Comparison of ENCODE assay signal across 2 cellular contexts in genomic region chr20:57566803-57567459, GRCh38.
TF ChIP-seq lines count a peak whose summit lies in the region.

No MANE protein-coding gene starts in this region.

TF ChIP-seq in K562, 482 proteins besides CTCF, POLR2A, EP300 and RAD21:
- TF ChIP-seq SAFB2 (IDR thresholded peaks at IDR 0.05; ENCODE audit: borderline replicate concordance, low read depth, low read length, severe bottlenecking) (no peak), ZKSCAN8 (CRISPR knock-in tag; IDR thresholded peaks at IDR 0.05) (peak; percentile 78; the same call in 1 of the 2 replicates)
- TF ChIP-seq, protein P1, sequence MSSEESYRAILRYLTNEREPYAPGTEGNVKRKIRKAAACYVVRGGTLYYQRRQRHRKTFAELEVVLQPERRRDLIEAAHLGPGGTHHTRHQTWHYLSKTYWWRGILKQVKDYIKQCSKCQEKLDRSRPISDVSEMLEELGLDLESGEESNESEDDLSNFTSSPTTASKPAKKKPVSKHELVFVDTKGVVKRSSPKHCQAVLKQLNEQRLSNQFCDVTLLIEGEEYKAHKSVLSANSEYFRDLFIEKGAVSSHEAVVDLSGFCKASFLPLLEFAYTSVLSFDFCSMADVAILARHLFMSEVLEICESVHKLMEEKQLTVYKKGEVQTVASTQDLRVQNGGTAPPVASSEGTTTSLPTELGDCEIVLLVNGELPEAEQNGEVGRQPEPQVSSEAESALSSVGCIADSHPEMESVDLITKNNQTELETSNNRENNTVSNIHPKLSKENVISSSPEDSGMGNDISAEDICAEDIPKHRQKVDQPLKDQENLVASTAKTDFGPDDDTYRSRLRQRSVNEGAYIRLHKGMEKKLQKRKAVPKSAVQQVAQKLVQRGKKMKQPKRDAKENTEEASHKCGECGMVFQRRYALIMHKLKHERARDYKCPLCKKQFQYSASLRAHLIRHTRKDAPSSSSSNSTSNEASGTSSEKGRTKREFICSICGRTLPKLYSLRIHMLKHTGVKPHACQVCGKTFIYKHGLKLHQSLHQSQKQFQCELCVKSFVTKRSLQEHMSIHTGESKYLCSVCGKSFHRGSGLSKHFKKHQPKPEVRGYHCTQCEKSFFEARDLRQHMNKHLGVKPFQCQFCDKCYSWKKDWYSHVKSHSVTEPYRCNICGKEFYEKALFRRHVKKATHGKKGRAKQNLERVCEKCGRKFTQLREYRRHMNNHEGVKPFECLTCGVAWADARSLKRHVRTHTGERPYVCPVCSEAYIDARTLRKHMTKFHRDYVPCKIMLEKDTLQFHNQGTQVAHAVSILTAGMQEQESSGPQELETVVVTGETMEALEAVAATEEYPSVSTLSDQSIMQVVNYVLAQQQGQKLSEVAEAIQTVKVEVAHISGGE (CRISPR knock-in tag; IDR thresholded peaks at IDR 0.05) = peak in 1 of 3 experiments; percentile 37; a peak in 1 of 6 replicates

TF ChIP-seq in HepG2, 621 proteins besides CTCF, POLR2A, EP300 and RAD21:
- TF ChIP-seq MBD4 (IDR thresholded peaks at IDR 0.05; ENCODE audit: borderline replicate concordance, low read length) (0 out of 2 replicates have a peak, but pooled peaks have one; percentile 6), YEATS4 (CRISPR knock-in tag; IDR thresholded peaks at IDR 0.05; ENCODE audit: borderline replicate concordance) (no peak), ZNF101 (CRISPR knock-in tag; IDR thresholded peaks at IDR 0.05; ENCODE audit: borderline replicate concordance, low read depth) (no peak), FOXP4 (CRISPR knock-in tag; IDR thresholded peaks at IDR 0.05) (no peak), SNAPC5 (CRISPR knock-in tag; IDR thresholded peaks at IDR 0.05; ENCODE audit: borderline replicate concordance) (no peak), ZNF33A (CRISPR knock-in tag; IDR thresholded peaks at IDR 0.05; ENCODE audit: borderline replicate concordance) (peak; percentile 45; the same call in 1 of the 2 replicates), SSRP1 (CRISPR knock-in tag; IDR thresholded peaks at IDR 0.05) (peak; percentile 63), PAF1 (CRISPR knock-in tag; IDR thresholded peaks at IDR 0.05) (peak; percentile 40; the same call in 1 of the 2 replicates), ZSCAN21 (CRISPR knock-in tag; IDR thresholded peaks at IDR 0.05; ENCODE audit: borderline replicate concordance) (no peak), ZNF275 (CRISPR knock-in tag; IDR thresholded peaks at IDR 0.05; ENCODE audit: borderline replicate concordance) (no peak), ZNF619 (CRISPR knock-in tag; IDR thresholded peaks at IDR 0.05) (no peak), DNMT1 (CRISPR knock-in tag; IDR thresholded peaks at IDR 0.05) (no peak), ZNF724P (CRISPR knock-in tag; IDR thresholded peaks at IDR 0.05; ENCODE audit: borderline replicate concordance) (0 out of 2 replicates have a peak, but pooled peaks have one; percentile 32), RBM39 (IDR thresholded peaks at IDR 0.05; ENCODE audit: low read depth, low read length, poor library complexity, severe bottlenecking) (no peak), SOX13 (IDR thresholded peaks at IDR 0.05) (no peak), SOX13 (CRISPR knock-in tag; conservative IDR thresholded peaks at IDR 0.05 in 1 of 2, IDR thresholded peaks at IDR 0.05 in 1 of 2) (no peak), NCOR1 (IDR thresholded peaks at IDR 0.05; ENCODE audit: borderline replicate concordance, low read length) (no peak), POLR2AphosphoS2 (IDR thresholded peaks at IDR 0.05; ENCODE audit: low read depth, low read length) (peak; percentile 57; the same call in 1 of the 2 replicates), NFE2 (CRISPR knock-in tag; IDR thresholded peaks at IDR 0.05) (no peak), TMF1 (CRISPR knock-in tag; IDR thresholded peaks at IDR 0.05; ENCODE audit: low read depth) (peak; percentile 42; the same call in 1 of the 2 replicates), PHF21A (CRISPR knock-in tag; IDR thresholded peaks at IDR 0.05) (no peak), PHF20 (CRISPR knock-in tag; IDR thresholded peaks at IDR 0.05) (0 out of 2 replicates have a peak, but pooled peaks have one; percentile 13), NFIC (IDR thresholded peaks at IDR 0.05; ENCODE audit: low read length) (0 out of 2 replicates have a peak, but pooled peaks have one; percentile 7), MYNN (CRISPR knock-in tag; IDR thresholded peaks at IDR 0.05; ENCODE audit: low read depth) (no peak), NFKB2 (CRISPR knock-in tag; IDR thresholded peaks at IDR 0.05; ENCODE audit: borderline replicate concordance) (no peak), THAP11 (CRISPR knock-in tag; IDR thresholded peaks at IDR 0.05) (0 out of 2 replicates have a peak, but pooled peaks have one; percentile 7), SMC3 (IDR thresholded peaks at IDR 0.05; ENCODE audit: low read length) (peak; percentile 6; the same call in 1 of the 2 replicates), POLR2AphosphoS5 (IDR thresholded peaks at IDR 0.05; ENCODE audit: low read depth, low read length) (peak; percentile 15; the same call in 1 of the 2 replicates), ZNF441 (CRISPR knock-in tag; IDR thresholded peaks at IDR 0.05; ENCODE audit: borderline replicate concordance) (0 out of 2 replicates have a peak, but pooled peaks have one; percentile 19), EEA1 (CRISPR knock-in tag; IDR thresholded peaks at IDR 0.05; ENCODE audit: borderline replicate concordance) (no peak), ZNF746 (CRISPR knock-in tag; IDR thresholded peaks at IDR 0.05) (no peak), FOXC1 (CRISPR knock-in tag; IDR thresholded peaks at IDR 0.05; ENCODE audit: borderline replicate concordance) (0 out of 2 replicates have a peak, but pooled peaks have one; percentile 16), ZKSCAN8 (CRISPR knock-in tag; IDR thresholded peaks at IDR 0.05; ENCODE audit: borderline replicate concordance) (peak; percentile 98), HMGXB3 (CRISPR knock-in tag; IDR thresholded peaks at IDR 0.05; ENCODE audit: borderline replicate concordance) (no peak)
- TF ChIP-seq, protein P2, sequence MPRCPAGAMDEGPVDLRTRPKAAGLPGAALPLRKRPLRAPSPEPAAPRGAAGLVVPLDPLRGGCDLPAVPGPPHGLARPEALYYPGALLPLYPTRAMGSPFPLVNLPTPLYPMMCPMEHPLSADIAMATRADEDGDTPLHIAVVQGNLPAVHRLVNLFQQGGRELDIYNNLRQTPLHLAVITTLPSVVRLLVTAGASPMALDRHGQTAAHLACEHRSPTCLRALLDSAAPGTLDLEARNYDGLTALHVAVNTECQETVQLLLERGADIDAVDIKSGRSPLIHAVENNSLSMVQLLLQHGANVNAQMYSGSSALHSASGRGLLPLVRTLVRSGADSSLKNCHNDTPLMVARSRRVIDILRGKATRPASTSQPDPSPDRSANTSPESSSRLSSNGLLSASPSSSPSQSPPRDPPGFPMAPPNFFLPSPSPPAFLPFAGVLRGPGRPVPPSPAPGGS (CRISPR knock-in tag; IDR thresholded peaks at IDR 0.05) = peak; percentile 44; the same call in 1 of the 2 replicates
- TF ChIP-seq, protein P3, sequence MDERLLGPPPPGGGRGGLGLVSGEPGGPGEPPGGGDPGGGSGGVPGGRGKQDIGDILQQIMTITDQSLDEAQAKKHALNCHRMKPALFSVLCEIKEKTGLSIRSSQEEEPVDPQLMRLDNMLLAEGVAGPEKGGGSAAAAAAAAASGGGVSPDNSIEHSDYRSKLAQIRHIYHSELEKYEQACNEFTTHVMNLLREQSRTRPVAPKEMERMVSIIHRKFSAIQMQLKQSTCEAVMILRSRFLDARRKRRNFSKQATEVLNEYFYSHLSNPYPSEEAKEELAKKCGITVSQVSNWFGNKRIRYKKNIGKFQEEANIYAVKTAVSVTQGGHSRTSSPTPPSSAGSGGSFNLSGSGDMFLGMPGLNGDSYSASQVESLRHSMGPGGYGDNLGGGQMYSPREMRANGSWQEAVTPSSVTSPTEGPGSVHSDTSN (CRISPR knock-in tag; IDR thresholded peaks at IDR 0.05) = no peak
- TF ChIP-seq, protein P4, sequence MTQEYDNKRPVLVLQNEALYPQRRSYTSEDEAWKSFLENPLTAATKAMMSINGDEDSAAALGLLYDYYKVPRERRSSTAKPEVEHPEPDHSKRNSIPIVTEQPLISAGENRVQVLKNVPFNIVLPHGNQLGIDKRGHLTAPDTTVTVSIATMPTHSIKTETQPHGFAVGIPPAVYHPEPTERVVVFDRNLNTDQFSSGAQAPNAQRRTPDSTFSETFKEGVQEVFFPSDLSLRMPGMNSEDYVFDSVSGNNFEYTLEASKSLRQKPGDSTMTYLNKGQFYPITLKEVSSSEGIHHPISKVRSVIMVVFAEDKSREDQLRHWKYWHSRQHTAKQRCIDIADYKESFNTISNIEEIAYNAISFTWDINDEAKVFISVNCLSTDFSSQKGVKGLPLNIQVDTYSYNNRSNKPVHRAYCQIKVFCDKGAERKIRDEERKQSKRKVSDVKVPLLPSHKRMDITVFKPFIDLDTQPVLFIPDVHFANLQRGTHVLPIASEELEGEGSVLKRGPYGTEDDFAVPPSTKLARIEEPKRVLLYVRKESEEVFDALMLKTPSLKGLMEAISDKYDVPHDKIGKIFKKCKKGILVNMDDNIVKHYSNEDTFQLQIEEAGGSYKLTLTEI (CRISPR knock-in tag; conservative IDR thresholded peaks at IDR 0.05) = no peak
- TF ChIP-seq, protein P5, sequence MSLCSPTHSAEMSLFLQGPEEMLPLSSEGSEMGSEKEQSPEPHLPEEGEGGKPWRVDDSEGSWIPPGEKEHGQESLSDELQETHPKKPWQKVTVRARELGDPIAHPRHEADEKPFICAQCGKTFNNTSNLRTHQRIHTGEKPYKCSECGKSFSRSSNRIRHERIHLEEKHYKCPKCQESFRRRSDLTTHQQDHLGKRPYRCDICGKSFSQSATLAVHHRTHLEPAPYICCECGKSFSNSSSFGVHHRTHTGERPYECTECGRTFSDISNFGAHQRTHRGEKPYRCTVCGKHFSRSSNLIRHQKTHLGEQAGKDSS (CRISPR knock-in tag; IDR thresholded peaks at IDR 0.05; ENCODE audit: borderline replicate concordance, low read depth) = no peak
